In genomic region chr1:235269990-235270389, GRCh38 we compare ENCODE assay signal across 7 cellular contexts. TPM values are rescaled to one million over a fixed set of nuclear protein-coding genes. Genes with fewer than 3 reads are reported as not detected.
DNase-seq lines count a peak whose midpoint lies in the region; TF ChIP-seq lines count a peak whose summit lies in the region.
"Not testable (repeated sequence)": the region's sequence is repeated elsewhere in the genome, so short reads cannot be mapped to it uniquely, and the experiment has no call there.

No MANE protein-coding gene starts in this region.

- H3K27ac Mint-ChIP-seq in activated naive CD4-positive, alpha-beta T cell treated with anti-CD3 and anti-CD28 coated beads, Interleukin-2, amount 50 U/mL, for 24 hours, result peak overlapping the region; percentile 78
- peak overlapping the region; percentile 45 for H3K27ac Mint-ChIP-seq in chondrocyte (ENCODE audit: unreplicated experiment)
- peak overlapping the region; percentile 31 for H3K27ac Mint-ChIP-seq in osteocyte (ENCODE audit: unreplicated experiment)

- H3K9ac ChIP-seq in GM23248, result peak overlapping the region; percentile 81
- H3K9ac ChIP-seq in HUES48 (ENCODE audit: low read depth, low read length), result not testable (repeated sequence)

- not testable (repeated sequence) for H3K9me3 ChIP-seq in GM23248 (ENCODE audit: low read depth); HUES48 (ENCODE audit: control insufficient read depth, insufficient read depth, low read length)

- not testable (repeated sequence) for TF ChIP-seq CTCF in chondrocyte (IDR thresholded peaks at IDR 0.05); fibroblast of mammary gland (conservative IDR thresholded peaks at IDR 0.05; ENCODE audit: control insufficient read depth, insufficient read depth, low read depth, low read length); osteocyte (IDR thresholded peaks at IDR 0.05)

- H3K4me2 ChIP-seq in GM23248 (ENCODE audit: unreplicated experiment), result peak overlapping the region; percentile 93

- DNase-seq in GM23248 (peak; percentile 54), NCI-H2227 (lab: John Stamatoyannopoulos, UW; ENCODE audit: unreplicated experiment) (peak; percentile 16), fibroblast of mammary gland (ENCODE audit: low read depth) (peak; percentile 17)
- DNase-seq in chondrocyte (ENCODE audit: low spot score); osteocyte (ENCODE audit: extremely low spot score, unreplicated experiment): not testable (repeated sequence)

- 4 to 7% methylated on average over 18 of the region's 18 CpGs for WGBS in GM23248 (ENCODE audit: low coverage in 1 of 2, low lambda C conversion rate in 2 of 2, missing lambda C conversion rate in 2 of 2), 2 experiments

- in situ Hi-C loops in GM23248 (cut with MboI), result not testable (repeated sequence)

- not testable (repeated sequence) for H3K27me3 Mint-ChIP-seq in activated naive CD4-positive, alpha-beta T cell treated with anti-CD3 and anti-CD28 coated beads, Interleukin-2, amount 50 U/mL, for 24 hours; chondrocyte (ENCODE audit: low read depth); osteocyte (ENCODE audit: unreplicated experiment)

- not testable (repeated sequence) for H3K27me3 ChIP-seq in GM23248 (replicated peaks; ENCODE audit: insufficient read depth); HUES48 (ENCODE audit: control insufficient read depth, insufficient read depth, low read length)

- H3K27ac ChIP-seq in GM23248 (peak overlapping the region; percentile 90), HUES48 (ENCODE audit: low read depth, low read length) (peak overlapping the region; percentile 81)

- H3K4me1 Mint-ChIP-seq in activated naive CD4-positive, alpha-beta T cell treated with anti-CD3 and anti-CD28 coated beads, Interleukin-2, amount 50 U/mL, for 24 hours, result peaks cover 84% of the 10 kb centered on the region
- H3K4me1 Mint-ChIP-seq in chondrocyte (ENCODE audit: low read depth), result peaks cover 21% of the 10 kb centered on the region
- H3K4me1 Mint-ChIP-seq in osteocyte (ENCODE audit: unreplicated experiment), result peaks cover 28% of the 10 kb centered on the region

- H3K9me3 Mint-ChIP-seq in activated naive CD4-positive, alpha-beta T cell treated with anti-CD3 and anti-CD28 coated beads, Interleukin-2, amount 50 U/mL, for 24 hours; chondrocyte (ENCODE audit: low read depth); osteocyte (ENCODE audit: unreplicated experiment): not testable (repeated sequence)

- H2AFZ ChIP-seq in GM23248, result peak overlapping the region; percentile 53

- H3F3A ChIP-seq in GM23248 (ENCODE audit: insufficient read depth), result peaks cover 15% of the 10 kb centered on the region

- H3K36me3 ChIP-seq in GM23248 (ENCODE audit: low read depth); HUES48 (ENCODE audit: control insufficient read depth, insufficient read depth, low read length): not testable (repeated sequence)

- H3K79me2 ChIP-seq in GM23248 (ENCODE audit: insufficient read depth), result peaks cover 100% of the 10 kb centered on the region

- H3K4me3 ChIP-seq in GM23248 (peak overlapping the region; percentile 64), fibroblast of mammary gland (ENCODE audit: control insufficient read depth, low read depth, low read length) (peak overlapping the region; percentile 19)
- H3K4me3 ChIP-seq in HUES48 (ENCODE audit: low read depth, low read length), result not testable (repeated sequence)

- H3K9me2 ChIP-seq in GM23248 (ENCODE audit: insufficient read depth), result not testable (repeated sequence)

- not testable (repeated sequence) for H3K4me3 Mint-ChIP-seq in activated naive CD4-positive, alpha-beta T cell treated with anti-CD3 and anti-CD28 coated beads, Interleukin-2, amount 50 U/mL, for 24 hours; chondrocyte (ENCODE audit: unreplicated experiment); osteocyte (ENCODE audit: unreplicated experiment)

- peaks cover 17% of the 10 kb centered on the region; the same call in 1 of the 2 replicates for H4K20me1 ChIP-seq in GM23248 (ENCODE audit: insufficient read depth)

- peaks cover 22% of the 10 kb centered on the region for H3K4me1 ChIP-seq in GM23248 (ENCODE audit: insufficient read depth)
- peaks cover 13% of the 10 kb centered on the region for H3K4me1 ChIP-seq in HUES48 (ENCODE audit: control insufficient read depth, insufficient read depth, low read length)

- not testable (repeated sequence) for H3K36me3 Mint-ChIP-seq in activated naive CD4-positive, alpha-beta T cell treated with anti-CD3 and anti-CD28 coated beads, Interleukin-2, amount 50 U/mL, for 24 hours; chondrocyte (ENCODE audit: low read depth); osteocyte (ENCODE audit: unreplicated experiment)

RNA-seq across cellular contexts. Expression of gene ARID4B, which starts 58.0 kb away (rescaled TPM):
- 15.0 and 17.8 TPM in 2 replicates for total RNA-seq in GM23248 (2014; rRNA removed; shearing (Covaris generic))
- polyA plus RNA-seq in GM23248 (2016; fragmentation: Nextera tagmentation; extraction: Ambion mirVana), result 23.8 and 25.6 TPM in 2 replicates
- 26.5 to 33.5 TPM (median 26.5 TPM) in 3 replicates for total RNA-seq in chondrocyte
- 41.3 and 41.5 TPM in 2 replicates for total RNA-seq in osteocyte

RNA-seq across cellular contexts. Expression of gene GGPS1, which starts 58.4 kb away (rescaled TPM):
- total RNA-seq in GM23248 (2014; rRNA removed; shearing (Covaris generic)), result 33.6 and 46.8 TPM in 2 replicates
- polyA plus RNA-seq in GM23248 (2016; fragmentation: Nextera tagmentation; extraction: Ambion mirVana), result 59.4 and 59.9 TPM in 2 replicates
- 39.1 to 44.5 TPM (median 39.4 TPM) in 3 replicates for total RNA-seq in chondrocyte
- 37.1 and 42.5 TPM in 2 replicates for total RNA-seq in osteocyte
